16 cellular contexts compared by ENCODE assay signal in genomic region chr10:102476466-102477141, GRCh38. TPM values are rescaled to one million over a fixed set of nuclear protein-coding genes. Genes with fewer than 3 reads are reported as not detected.
A peak's percentile ranks its signal among the peaks of the same experiment; 100 is the strongest.
DNase-seq lines count a peak whose midpoint lies in the region; ATAC-seq and TF ChIP-seq lines count a peak whose summit lies in the region.
"Had no signal": no experiment of that assay in that cellular context is flagged by ENCODE, and none has a peak within 500 bp of the region (broad histone marks: within the 10 kb centered on the region; RNA-seq: fewer than 3 reads in every experiment).

No MANE protein-coding gene starts in this region.

- TF ChIP-seq CTCF in A673 (conservative IDR thresholded peaks at IDR 0.05; ENCODE audit: low read depth, low read length), result no peak
- TF ChIP-seq CTCF in CD8-positive, alpha-beta T cell (IDR thresholded peaks at IDR 0.05), result no peak
- TF ChIP-seq CTCF in RWPE1 (conservative IDR thresholded peaks at IDR 0.05; ENCODE audit: low read depth), result no peak
- TF ChIP-seq CTCF in left lung (IDR thresholded peaks at IDR 0.05), result no peak
- TF ChIP-seq CTCF in colonic mucosa (IDR thresholded peaks at IDR 0.05), result no peak

- TSS peak; percentile 16 for BruUV-seq in A673 (replicated peaks; lab: Mats Ljungman, UMichigan)

- peaks cover 27% of the 10 kb centered on the region for H3K36me3 ChIP-seq in A673 (ENCODE audit: insufficient read depth, low read length, poor library complexity, severe bottlenecking)
- H3K36me3 ChIP-seq in CD8-positive, alpha-beta T cell (ENCODE audit: insufficient read depth, low read length), result peaks cover 4% of the 10 kb centered on the region
- H3K36me3 ChIP-seq in left lung, result peaks cover 0 to 78% of the 10 kb centered on the region in 2 donors
- no peaks in the 10 kb centered on the region for H3K36me3 ChIP-seq in colonic mucosa

- no peak overlapping the region for H3K9ac ChIP-seq in colonic mucosa (ENCODE audit: low read depth in 2 of 2, low read length in 2 of 2)

- H3K9me3 ChIP-seq in A673 (ENCODE audit: low read depth, low read length, poor library complexity, severe bottlenecking) (no peaks in the 10 kb centered on the region), left lung (no peaks in the 10 kb centered on the region), colonic mucosa (no peaks in the 10 kb centered on the region)
- no peaks in the 10 kb centered on the region for H3K9me3 ChIP-seq in CD8-positive, alpha-beta T cell (ENCODE audit: low read length)
- H3K9me3 ChIP-seq: HAP-1 had no signal

- CTCF ChIA-PET in A673 (lab: Charles Lee) (no interaction called here), RWPE1 (lab: Yijun Ruan, JAX) (interaction anchor here (0.6 to 0.7 kb wide), 2 partner anchors 9 to 21 kb away, joined by 4 to 5 read pairs; no protein-coding TSS in a partner anchor)
- CTCF ChIA-PET in CD8-positive, alpha-beta T cell (lab: Charles Lee), result interaction anchor here (0.7 to 10.9 kb wide), 7 partner anchors 9 to 246 kb away, joined by 3 to 100 read pairs (median 3); partner anchors contain the start of gene NFKB2

- H3K27ac ChIP-seq in A673 (ENCODE audit: low read depth, low read length, poor library complexity, severe bottlenecking) (no peak overlapping the region), RWPE1 (peak overlapping the region; percentile 47), left lung (peak overlapping the region; percentile 8 to 39), colonic mucosa (no peak overlapping the region)
- no peak overlapping the region for H3K27ac ChIP-seq in CD8-positive, alpha-beta T cell (ENCODE audit: low read depth, low read length)

- H3K27me3 Mint-ChIP-seq in CD8-positive, alpha-beta T cell (ENCODE audit: low read depth), result no peaks in the 10 kb centered on the region
- H3K27me3 Mint-ChIP-seq: B cell had no signal

- H3K9me3 Mint-ChIP-seq in CD8-positive, alpha-beta T cell, result no peaks in the 10 kb centered on the region
- H3K9me3 Mint-ChIP-seq: mesothelial cell of epicardium had no signal

- H3K4me3 ChIP-seq in A673 (ENCODE audit: low read depth, low read length, poor library complexity, severe bottlenecking) (no peak overlapping the region), left lung (no peak overlapping the region), colonic mucosa (no peak overlapping the region)
- H3K4me3 ChIP-seq in CD8-positive, alpha-beta T cell (ENCODE audit: low read depth, low read length), result no peak overlapping the region
- H3K4me3 ChIP-seq: HAP-1 had no signal

- no peak for ATAC-seq in CD8-positive, alpha-beta T cell
- peak; percentile 76 for ATAC-seq in left lung

- POLR2A ChIA-PET in A673 (lab: Charles Lee; ENCODE audit: low non-redundant PET) (no interaction called here), RWPE1 (lab: Yijun Ruan, JAX; ENCODE audit: low non-redundant PET) (no interaction called here)
- POLR2A ChIA-PET in CD8-positive, alpha-beta T cell (lab: Charles Lee), result interaction anchor here (0.5 to 2.2 kb wide), 4 partner anchors 13 to 56 kb away, joined by 3 to 6 read pairs (median 6); no protein-coding TSS in a partner anchor

- H3K36me3 Mint-ChIP-seq in CD8-positive, alpha-beta T cell, result peaks cover 27% of the 10 kb centered on the region

- H3K27me3 ChIP-seq in A673 (replicated peaks; ENCODE audit: insufficient read depth, low read depth, low read length, poor library complexity), result no peaks in the 10 kb centered on the region
- no peaks in the 10 kb centered on the region for H3K27me3 ChIP-seq in CD8-positive, alpha-beta T cell (ENCODE audit: insufficient read depth, low read length)
- H3K27me3 ChIP-seq in left lung, result no peaks in the 10 kb centered on the region
- H3K27me3 ChIP-seq in colonic mucosa, result no peaks in the 10 kb centered on the region

- H3K4me1 Mint-ChIP-seq in CD8-positive, alpha-beta T cell (ENCODE audit: low read depth), result peaks cover 43% of the 10 kb centered on the region
- H3K4me1 Mint-ChIP-seq: mesothelial cell of epicardium had no signal

- intact Hi-C loops in A673 (cut with micrococcal nuclease; ENCODE audit: unreplicated experiment) (no loop called here), left lung (cut with DNase I) (loop anchor here in 1 of 2 donors (5.0 kb wide), 1 partner anchor 44 kb away; the partner anchor contains the start of gene CUEDC2), colonic mucosa (cut with DNase I) (no loop called here)
- intact Hi-C loops in CD8-positive, alpha-beta T cell (cut with DNase I, micrococcal nuclease), result no loop called here

- H3K27ac Mint-ChIP-seq in CD8-positive, alpha-beta T cell, result peak overlapping the region; percentile 79
- H3K27ac Mint-ChIP-seq: B cell, mesothelial cell of epicardium had no signal

- no peaks in the 10 kb centered on the region for H3K4me1 ChIP-seq in A673 (ENCODE audit: insufficient read depth, low read length, poor library complexity, severe bottlenecking)
- peaks cover 36% of the 10 kb centered on the region for H3K4me1 ChIP-seq in CD8-positive, alpha-beta T cell (ENCODE audit: insufficient read depth, low read length)
- H3K4me1 ChIP-seq in left lung, result peaks cover 3 to 16% of the 10 kb centered on the region in 2 donors
- no peaks in the 10 kb centered on the region for H3K4me1 ChIP-seq in colonic mucosa
- H3K4me1 ChIP-seq: HAP-1 had no signal

- peak overlapping the region; percentile 29 for H3K4me3 Mint-ChIP-seq in CD8-positive, alpha-beta T cell
- H3K4me3 Mint-ChIP-seq: B cell, mesothelial cell of epicardium had no signal

- DNase-seq in A673 (ENCODE audit: low spot score) (no peak), RWPE1 (ENCODE audit: low spot score) (no peak), left lung (peak; percentile 55 to 71), NCI-H1417 treated with DMSO at 0.1 percent for 48 hours (lab: John Stamatoyannopoulos, UW) (no peak), midbrain (lab: John Stamatoyannopoulos, UW) (no peak), colonic mucosa (no peak), activated T-cell treated with anti-CD3 and anti-CD28 coated beads for 4 hours (no peak)
- DNase-seq in CD8-positive, alpha-beta T cell, result peak in 3 of 7 experiments; percentile 13 to 39 (median 22)
- DNase-seq: effector memory CD4-positive, alpha-beta T cell; NCI-H2081; NCI-H774 had no signal

RNA-seq across cellular contexts. Expression of gene C10orf95, which starts 25.3 kb away (rescaled TPM):
- total RNA-seq in A673 (2021), result 0.42 TPM in 1 of 2 replicates, not detected in the other
- total RNA-seq in CD8-positive, alpha-beta T cell, result under 1 TPM; 0.31 to 0.35 TPM
- 1 to 10 TPM; 5.6 to 7.3 TPM for total RNA-seq in left lung
- 1 to 10 TPM; 2.8 to 4.8 TPM for total RNA-seq in colonic mucosa
- total RNA-seq: M059J, mesothelial cell of epicardium, RPMI7951 had no signal

RNA-seq across cellular contexts. Expression of gene ACTR1A, which starts 25.9 kb away (rescaled TPM):
- total RNA-seq in A673 (2021) (128 and 130 TPM in 2 replicates), left lung (100 to 1,000 TPM; 104 to 122 TPM), colonic mucosa (10 to 100 TPM; 76.4 to 88.8 TPM)
- 10 to 100 TPM; 40.8 to 43.5 TPM for total RNA-seq in CD8-positive, alpha-beta T cell

RNA-seq across cellular contexts. Expression of gene SUFU, which starts 27.2 kb away (rescaled TPM):
- total RNA-seq in A673 (2021) (20.5 and 23.3 TPM in 2 replicates), left lung (10 to 100 TPM; 13.4 to 15.2 TPM), colonic mucosa (1 to 10 TPM; 7.6 to 8.6 TPM)
- 1 to 10 TPM; 3.9 to 4.2 TPM for total RNA-seq in CD8-positive, alpha-beta T cell

RNA-seq across cellular contexts. Expression of gene CUEDC2, which starts 44.2 kb away (rescaled TPM):
- total RNA-seq in A673 (2021) (63.7 and 72.1 TPM in 2 replicates), left lung (10 to 100 TPM; 47.0 to 48.2 TPM), colonic mucosa (10 to 100 TPM; 30.2 to 32.1 TPM)
- total RNA-seq in CD8-positive, alpha-beta T cell, result 10 to 100 TPM; 24.2 to 27.0 TPM

RNA-seq across cellular contexts. Expression of gene FBXL15, which starts 56.0 kb away (rescaled TPM):
- total RNA-seq in A673 (2021), result 8.9 and 11.6 TPM in 2 replicates
- total RNA-seq in CD8-positive, alpha-beta T cell, result 1 to 10 TPM; 7.0 to 7.9 TPM
- 10 to 100 TPM; 17.4 to 18.7 TPM for total RNA-seq in left lung
- total RNA-seq in colonic mucosa, result 10 to 100 TPM; 23.7 to 37.3 TPM

Comparison
In these comparisons a context has a peak if more than half of its experiments do, and no peak if none do; other contexts are left out.
1. DNase-seq: peak in left lung (2 of 2); none in A673 (single experiment), RWPE1 (single experiment), NCI-H1417 treated with DMSO at 0.1 percent for 48 hours (single experiment), midbrain (single experiment), colonic mucosa (single experiment) and activated T-cell treated with anti-CD3 and anti-CD28 coated beads for 4 hours (single experiment).
2. H3K27ac ChIP-seq: peak in RWPE1 (single experiment) and left lung (2 of 2); none in A673 (single experiment), CD8-positive, alpha-beta T cell (single experiment) and colonic mucosa (single experiment).